In the genomic region with DNA sequence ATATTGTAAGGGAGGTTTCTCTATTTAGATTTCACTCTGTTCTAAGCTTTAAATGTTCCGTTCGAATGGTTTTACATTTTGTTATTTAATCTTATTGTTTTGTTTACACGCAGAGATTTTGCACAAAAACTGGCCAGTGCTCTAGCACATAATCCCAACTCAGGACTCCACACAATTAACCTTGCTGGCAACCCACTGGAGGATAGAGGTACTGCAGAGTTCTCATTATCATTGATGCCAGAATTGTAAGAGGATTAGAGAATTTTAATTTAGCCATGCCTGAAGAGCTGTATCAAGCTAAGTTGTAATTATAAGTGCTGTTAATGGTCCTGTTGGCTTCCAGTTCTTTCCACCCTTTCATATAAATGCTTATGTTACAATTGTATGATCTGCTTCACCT, we compare ENCODE assay signal across 15 cellular contexts.
DNase-seq lines count a peak whose midpoint lies in the region; ATAC-seq and TF ChIP-seq lines count a peak whose summit lies in the region.
"Had no signal": no experiment of that assay in that cellular context is flagged by ENCODE, and none has a peak within 500 bp of the region (broad histone marks: within the 10 kb centered on the region; RNA-seq: fewer than 3 reads in every experiment).

No MANE protein-coding gene starts in this region.

- H3K79me2 ChIP-seq in GM23338 (replicated peaks; ENCODE audit: insufficient read depth): no peaks in the 10 kb centered on the region

- no peaks in the 10 kb centered on the region for H3K4me1 ChIP-seq in GM23338 (ENCODE audit: insufficient read depth)
- H3K4me1 ChIP-seq in esophagus muscularis mucosa: no peaks in the 10 kb centered on the region

- H3K9me3 ChIP-seq in esophagus muscularis mucosa: no peaks in the 10 kb centered on the region
- H3K9me3 ChIP-seq: heart left ventricle had no signal

- H3K27ac ChIP-seq in GM23338 (ENCODE audit: low read depth): no peak overlapping the region
- no peak overlapping the region for H3K27ac ChIP-seq in esophagus muscularis mucosa (replicated peaks in 1 of 4)
- H3K27ac ChIP-seq: heart left ventricle had no signal

- TF ChIP-seq CTCF in AG09309 (IDR thresholded peaks at IDR 0.05; ENCODE audit: control insufficient read depth, insufficient read depth, low read depth, low read length, missing control alignments): peak; percentile 25
- TF ChIP-seq CTCF in GM23338 (conservative IDR thresholded peaks at IDR 0.05; ENCODE audit: low read depth in 2 of 2): peak in 1 of 2 experiments; percentile 25; a peak in 1 of 4 replicates
- TF ChIP-seq CTCF in epithelial cell of esophagus (IDR thresholded peaks at IDR 0.05; ENCODE audit: insufficient read depth, low read depth, low read length, missing control alignments): peak; percentile 44
- no peak for TF ChIP-seq CTCF in esophagus muscularis mucosa (IDR thresholded peaks at IDR 0.05)

- H3F3A ChIP-seq in GM23338 (replicated peaks; ENCODE audit: low read depth): no peaks in the 10 kb centered on the region

- no peak overlapping the region for H2AFZ ChIP-seq in GM23338

- H3K27me3 ChIP-seq in GM23338 (ENCODE audit: insufficient read depth): no peaks in the 10 kb centered on the region
- H3K27me3 ChIP-seq in esophagus muscularis mucosa: no peaks in the 10 kb centered on the region
- H3K27me3 ChIP-seq: heart left ventricle had no signal

- intact Hi-C loops in left colon (cut with DNase I, micrococcal nuclease): no loop called here
- intact Hi-C loops in esophagus muscularis mucosa (cut with DNase I): no loop called here

- TF ChIP-seq EP300 in esophagus muscularis mucosa (IDR thresholded peaks at IDR 0.05): no peak

- ATAC-seq in GM23338 (peak; percentile 68), left colon (no peak), HG02610 (IDR thresholded peaks at IDR 0.05; ENCODE audit: unreplicated experiment) (no peak)
- ATAC-seq: heart left ventricle; stimulated activated effector memory CD8-positive, alpha-beta T cell treated with anti-CD3 and anti-CD28 coated beads, Interleukin-12 subunit alpha, Interleukin-12 subunit beta, amount 100 ng/mL, for 72 hours had no signal

- no peak overlapping the region for H3K4me2 ChIP-seq in GM23338

- H3K27me3 Mint-ChIP-seq in GM23338 (ENCODE audit: insufficient read depth, low read depth, poor library complexity): no peaks in the 10 kb centered on the region
- H3K27me3 Mint-ChIP-seq: dendritic cell treated with granulocyte-macrophage colony-stimulating factor and Interleukin-4, amounts not matched to agents 40 ng/mL and 50 ng/mL, for 4 days had no signal

- H3K9me2 ChIP-seq in GM23338 (ENCODE audit: insufficient read depth): no peaks in the 10 kb centered on the region

- peaks cover 27% of the 10 kb centered on the region; the same call in 2 of the 3 replicates for H3K36me3 Mint-ChIP-seq in GM23338 (ENCODE audit: low read depth)
- H3K36me3 Mint-ChIP-seq: stimulated activated effector memory CD8-positive, alpha-beta T cell treated with anti-CD3 and anti-CD28 coated beads, Interleukin-12 subunit alpha, Interleukin-12 subunit beta, amount 100 ng/mL, for 72 hours had no signal

- no peak overlapping the region for H3K4me3 Mint-ChIP-seq in GM23338
- H3K4me3 Mint-ChIP-seq: dendritic cell treated with granulocyte-macrophage colony-stimulating factor and Interleukin-4, amounts not matched to agents 40 ng/mL and 50 ng/mL, for 4 days; stimulated activated effector memory CD8-positive, alpha-beta T cell treated with anti-CD3 and anti-CD28 coated beads, Interleukin-12 subunit alpha, Interleukin-12 subunit beta, amount 100 ng/mL, for 72 hours had no signal

- H3K4me3 ChIP-seq in AG09309 (ENCODE audit: control insufficient read depth, low read depth, low read length): no peak overlapping the region
- H3K4me3 ChIP-seq in GM23338: no peak overlapping the region
- no peak overlapping the region for H3K4me3 ChIP-seq in epithelial cell of esophagus (ENCODE audit: low read length)
- H3K4me3 ChIP-seq in esophagus muscularis mucosa: no peak overlapping the region
- H3K4me3 ChIP-seq: heart left ventricle had no signal

- DNase-seq in AG09309 (ENCODE audit: low read depth) (no peak), GM23338 (ENCODE audit: low spot score) (peak; percentile 49), OCI-M1 (lab: John Stamatoyannopoulos, UW) (peak; percentile 33), epithelial cell of esophagus (ENCODE audit: low read depth) (peak; percentile 9), left colon (no peak), esophagus muscularis mucosa (ENCODE audit: extremely low spot score) (no peak)
- DNase-seq in stimulated activated CD8-positive, alpha-beta memory T cell treated with anti-CD3 and anti-CD28 coated beads, Interleukin-4, amount 100 ng/mL, for 48 hours: no peak
- DNase-seq: activated CD4-positive, alpha-beta T cell treated with anti-CD3 and anti-CD28 coated beads, Interleukin-2, amount 50 U/mL, for 4 hours; activated naive CD4-positive, alpha-beta T cell treated with Interleukin-2 at 50 U/mL for 16 hours; heart left ventricle; NCI-H345; nucleus accumbens had no signal

- H3K36me3 ChIP-seq in GM23338 (ENCODE audit: insufficient read depth) (0 out of 2 replicates have a peak, but pooled peaks cover 6% of the 10 kb centered on the region), esophagus muscularis mucosa (no peaks in the 10 kb centered on the region)

- H4K20me1 ChIP-seq in GM23338 (replicated peaks; ENCODE audit: insufficient read depth): no peaks in the 10 kb centered on the region; the same call in 1 of the 2 replicates

- no peaks in the 10 kb centered on the region; the same call in 2 of the 3 replicates for H3K4me1 Mint-ChIP-seq in GM23338
- H3K4me1 Mint-ChIP-seq: stimulated activated effector memory CD8-positive, alpha-beta T cell treated with anti-CD3 and anti-CD28 coated beads, Interleukin-12 subunit alpha, Interleukin-12 subunit beta, amount 100 ng/mL, for 72 hours had no signal

- H3K9me3 Mint-ChIP-seq in GM23338: no peaks in the 10 kb centered on the region
- H3K9me3 Mint-ChIP-seq: dendritic cell treated with granulocyte-macrophage colony-stimulating factor and Interleukin-4, amounts not matched to agents 40 ng/mL and 50 ng/mL, for 4 days; stimulated activated effector memory CD8-positive, alpha-beta T cell treated with anti-CD3 and anti-CD28 coated beads, Interleukin-12 subunit alpha, Interleukin-12 subunit beta, amount 100 ng/mL, for 72 hours had no signal

- H3K27ac Mint-ChIP-seq in GM23338: no peak overlapping the region
- H3K27ac Mint-ChIP-seq: dendritic cell treated with granulocyte-macrophage colony-stimulating factor and Interleukin-4, amounts not matched to agents 40 ng/mL and 50 ng/mL, for 4 days; stimulated activated effector memory CD8-positive, alpha-beta T cell treated with anti-CD3 and anti-CD28 coated beads, Interleukin-12 subunit alpha, Interleukin-12 subunit beta, amount 100 ng/mL, for 72 hours had no signal

- WGBS in esophagus muscularis mucosa: 92% methylated on average over 3 of the region's 3 CpGs

- no peak for TF ChIP-seq POLR2A in esophagus muscularis mucosa (IDR thresholded peaks at IDR 0.05; ENCODE audit: low read depth)

TF ChIP-seq in GM23338, 12 proteins besides CTCF, POLR2A, EP300 and RAD21:
- no peak for TF ChIP-seq EZH2phosphoT487 (IDR thresholded peaks at IDR 0.05; ENCODE audit: unreplicated experiment)
- no peak for TF ChIP-seq ZNF331 (CRISPR knock-in tag; IDR thresholded peaks at IDR 0.05; ENCODE audit: low read depth)
- no peak for TF ChIP-seq NANOG (IDR thresholded peaks at IDR 0.05; ENCODE audit: borderline replicate concordance)
- TF ChIP-seq STAT1 (IDR thresholded peaks at IDR 0.05; ENCODE audit: unreplicated experiment): no peak
- TF ChIP-seq EZH2 (IDR thresholded peaks at IDR 0.05; ENCODE audit: low read depth, unreplicated experiment): no peak
- TF ChIP-seq POLR2AphosphoS5 (IDR thresholded peaks at IDR 0.05; ENCODE audit: low read depth): no peak
- TF ChIP-seq CREB1 (CRISPR knock-in tag; IDR thresholded peaks at IDR 0.05; ENCODE audit: low read depth): no peak

Comparison
In these comparisons a context has a peak if more than half of its experiments do, and no peak if none do; other contexts are left out.
1. DNase-seq: peak in GM23338 (single experiment), OCI-M1 (single experiment) and epithelial cell of esophagus (single experiment); none in AG09309 (single experiment), left colon (0 of 2), stimulated activated CD8-positive, alpha-beta memory T cell treated with anti-CD3 and anti-CD28 coated beads, Interleukin-4, amount 100 ng/mL, for 48 hours (single experiment) and esophagus muscularis mucosa (single experiment).
2. CTCF ChIP-seq: peak in AG09309 (single experiment) and epithelial cell of esophagus (single experiment); none in esophagus muscularis mucosa (0 of 3).